ENCODE assay signal across 17 cellular contexts in genomic region chr1:201788296-201788695, GRCh38.
"Had no signal": no experiment of that assay in that cellular context is flagged by ENCODE, and none has a peak within 500 bp of the region (broad histone marks: within the 10 kb centered on the region; RNA-seq: fewer than 3 reads in every experiment).

No MANE protein-coding gene starts in this region.

- H3K27ac ChIP-seq: right lobe of liver had no signal

- H3K9me3 ChIP-seq: right lobe of liver, thyroid gland had no signal

- H3K36me3 ChIP-seq: right lobe of liver had no signal

- H3K9me3 Mint-ChIP-seq: activated naive CD8-positive, alpha-beta T cell treated with anti-CD3 and anti-CD28 coated beads, Interleukin-2, amount 10 ng/mL, durations not matched to agents 7 days and 5 days; activated T-helper 1 cell treated with anti-CD3 and anti-CD28 coated beads, Interleukin-12 subunit alpha, Interleukin-12 subunit beta, Interleukin-2, Interleukin-4 antibody, amounts not matched to agents 30 ng/mL and 10 ng/mL and 1 ng/mL, durations not matched to agents 14 hours and 24 hours and 36 hours; natural killer cell treated with Interleukin-12 subunit alpha and Interleukin-12 subunit beta and Interleukin-15 and Interleukin-18, amount 100 ng/mL, for 72 hours; stimulated activated naive CD8-positive, alpha-beta T cell treated with anti-CD3 and anti-CD28 coated beads, Interleukin-15, Interleukin-2, amounts not matched to agents 100 ng/mL and 50 ng/mL, for 24 hours; T-helper 2 cell treated with Interferon-gamma antibody and Interleukin-4, amounts not matched to agents 5 μg/mL and 100 μg/mL, for 36 hours had no signal

- H3K4me1 ChIP-seq: right lobe of liver had no signal

- H3K4me2 ChIP-seq: smooth muscle cell had no signal

- H3K27me3 Mint-ChIP-seq: activated naive CD8-positive, alpha-beta T cell treated with anti-CD3 and anti-CD28 coated beads, Interleukin-2, amount 10 ng/mL, durations not matched to agents 7 days and 5 days; progenitor cell of endocrine pancreas; stimulated activated naive CD8-positive, alpha-beta T cell treated with anti-CD3 and anti-CD28 coated beads, Interleukin-15, Interleukin-2, amounts not matched to agents 100 ng/mL and 50 ng/mL, for 24 hours had no signal

- H3K4me3 ChIP-seq: right lobe of liver, smooth muscle cell, thyroid gland had no signal

- ATAC-seq: right lobe of liver had no signal

- H3K27ac Mint-ChIP-seq: activated naive CD8-positive, alpha-beta T cell treated with anti-CD3 and anti-CD28 coated beads, Interleukin-2, amount 10 ng/mL, durations not matched to agents 7 days and 5 days; activated T-helper 1 cell treated with anti-CD3 and anti-CD28 coated beads, Interleukin-12 subunit alpha, Interleukin-12 subunit beta, Interleukin-2, Interleukin-4 antibody, amounts not matched to agents 30 ng/mL and 10 ng/mL and 1 ng/mL, durations not matched to agents 14 hours and 24 hours and 36 hours; natural killer cell treated with Interleukin-12 subunit alpha and Interleukin-12 subunit beta and Interleukin-15 and Interleukin-18, amount 100 ng/mL, for 72 hours; progenitor cell of endocrine pancreas; stimulated activated naive CD8-positive, alpha-beta T cell treated with anti-CD3 and anti-CD28 coated beads, Interleukin-15, Interleukin-2, amounts not matched to agents 100 ng/mL and 50 ng/mL, for 24 hours; T-helper 2 cell treated with Interferon-gamma antibody and Interleukin-4, amounts not matched to agents 5 μg/mL and 100 μg/mL, for 36 hours had no signal

- H3K4me3 Mint-ChIP-seq: activated naive CD8-positive, alpha-beta T cell treated with anti-CD3 and anti-CD28 coated beads, Interleukin-2, amount 10 ng/mL, durations not matched to agents 7 days and 5 days; activated T-helper 1 cell treated with anti-CD3 and anti-CD28 coated beads, Interleukin-12 subunit alpha, Interleukin-12 subunit beta, Interleukin-2, Interleukin-4 antibody, amounts not matched to agents 30 ng/mL and 10 ng/mL and 1 ng/mL, durations not matched to agents 14 hours and 24 hours and 36 hours; natural killer cell treated with Interleukin-12 subunit alpha and Interleukin-12 subunit beta and Interleukin-15 and Interleukin-18, amount 100 ng/mL, for 72 hours; stimulated activated naive CD8-positive, alpha-beta T cell treated with anti-CD3 and anti-CD28 coated beads, Interleukin-15, Interleukin-2, amounts not matched to agents 100 ng/mL and 50 ng/mL, for 24 hours; T-helper 2 cell treated with Interferon-gamma antibody and Interleukin-4, amounts not matched to agents 5 μg/mL and 100 μg/mL, for 36 hours had no signal

- H3K36me3 Mint-ChIP-seq: activated naive CD8-positive, alpha-beta T cell treated with anti-CD3 and anti-CD28 coated beads, Interleukin-2, amount 10 ng/mL, durations not matched to agents 7 days and 5 days; natural killer cell treated with Interleukin-12 subunit alpha and Interleukin-12 subunit beta and Interleukin-15 and Interleukin-18, amount 100 ng/mL, for 72 hours had no signal

- DNase-seq: activated CD4-positive, CD25-positive, alpha-beta regulatory T cell treated with anti-CD3 and anti-CD28 coated beads, Interleukin-2, amount 50 U/mL, for 72 hours; activated naive CD8-positive, alpha-beta T cell treated with anti-CD3 and anti-CD28 coated beads, Interleukin-2, amount 10 ng/mL, durations not matched to agents 7 days and 5 days; central memory CD4-positive, alpha-beta T cell; cortex of kidney; effector memory CD4-positive, alpha-beta T cell; islet precursor cell; mesendoderm; nucleus accumbens; right lobe of liver; SW 1271; thyroid gland had no signal

- H3K27me3 ChIP-seq: right lobe of liver, thyroid gland had no signal
